Comparison of ENCODE assay signal across 8 cellular contexts in genomic region chr1:224182057-224182865, GRCh38. TPM values are rescaled to one million over a fixed set of nuclear protein-coding genes. Genes with fewer than 3 reads are reported as not detected.
DNase-seq lines count a peak whose midpoint lies in the region; ATAC-seq and TF ChIP-seq lines count a peak whose summit lies in the region.

No MANE protein-coding gene starts in this region.

- peak overlapping the region; percentile 69 for H2AFZ ChIP-seq in neural cell (ENCODE audit: low read depth, low read length)

- H4K20me1 ChIP-seq in neural cell (ENCODE audit: insufficient read depth), result no peaks in the 10 kb centered on the region

- DNase-seq in GM12864 (ENCODE audit: low read depth) (peak; percentile 81), aorta (no peak), H4 (ENCODE audit: low spot score) (no peak)
- peak; percentile 67 for DNase-seq in activated CD4-positive, alpha-beta T cell treated with anti-CD3 and anti-CD28 coated beads for 48 hours
- DNase-seq in effector memory CD4-positive, alpha-beta T cell, result peak; percentile 29 to 48 (median 43)

- peaks cover 21% of the 10 kb centered on the region for H3K36me3 ChIP-seq in KOPT-K1 (ENCODE audit: insufficient read depth, low read length)
- no peaks in the 10 kb centered on the region for H3K36me3 ChIP-seq in effector memory CD4-positive, alpha-beta T cell (ENCODE audit: control insufficient read depth, insufficient read depth, low read length)
- no peaks in the 10 kb centered on the region for H3K36me3 ChIP-seq in neural cell (ENCODE audit: insufficient read depth, low read length)
- no peaks in the 10 kb centered on the region for H3K36me3 ChIP-seq in aorta (ENCODE audit: control insufficient read depth in 1 of 2, insufficient read depth in 2 of 2, low read length in 1 of 2)

- H3K27me3 ChIP-seq in effector memory CD4-positive, alpha-beta T cell (replicated peaks; ENCODE audit: control insufficient read depth, insufficient read depth, low read length, poor library complexity, severe bottlenecking), result no peaks in the 10 kb centered on the region
- no peaks in the 10 kb centered on the region for H3K27me3 ChIP-seq in neural cell (ENCODE audit: insufficient read depth, low read depth, low read length)
- H3K27me3 ChIP-seq in aorta (ENCODE audit: control insufficient read depth in 1 of 2, insufficient read depth in 2 of 2, low read length in 1 of 2), result no peaks in the 10 kb centered on the region

- peak overlapping the region; percentile 76 for H3K4me2 ChIP-seq in neural cell (ENCODE audit: low read length)

- peak overlapping the region; percentile 95 for H3K9ac ChIP-seq in neural cell (ENCODE audit: low read length)

- TF ChIP-seq CTCF in GM12864 (IDR thresholded peaks at IDR 0.05; ENCODE audit: low read depth, low read length, missing control alignments), result no peak
- TF ChIP-seq CTCF in neural cell (IDR thresholded peaks at IDR 0.05; ENCODE audit: poor library complexity, severe bottlenecking), result no peak

- TF ChIP-seq EP300 in neural cell (conservative IDR thresholded peaks at IDR 0.05; ENCODE audit: poor library complexity, severe bottlenecking), result no peak

- ATAC-seq in GM21786 (IDR thresholded peaks at IDR 0.05; ENCODE audit: unreplicated experiment) (peak; percentile 42), aorta (ENCODE audit: low FRiP score) (no peak)

- 74 to 75% methylated on average over 22 of the region's 22 CpGs for WGBS in aorta, 2 donors

- peaks cover 34% of the 10 kb centered on the region for H3K79me2 ChIP-seq in neural cell (replicated peaks; ENCODE audit: insufficient read depth, low read length)

- intact Hi-C loops in aorta (cut with DNase I), result loop anchor here in 1 of 2 donors (5.0 kb wide), 1 partner anchor 65 kb away; no protein-coding TSS in a partner anchor

- H3K27ac ChIP-seq in KOPT-K1 (ENCODE audit: low read depth, low read length, poor library complexity, severe bottlenecking) (peak overlapping the region; percentile 87), neural cell (ENCODE audit: low read length) (peak overlapping the region; percentile 89), aorta (ENCODE audit: low read depth in 1 of 2, low read length in 2 of 2) (peak overlapping the region; percentile 34 to 88)
- peak overlapping the region; percentile 93 for H3K27ac ChIP-seq in effector memory CD4-positive, alpha-beta T cell (ENCODE audit: insufficient read depth, low read length, poor library complexity, severe bottlenecking)

- TF ChIP-seq RAD21 in neural cell (conservative IDR thresholded peaks at IDR 0.05), result no peak

- H3K9me3 ChIP-seq in KOPT-K1 (ENCODE audit: insufficient read depth, low read length, poor library complexity, severe bottlenecking), result no peaks in the 10 kb centered on the region
- no peaks in the 10 kb centered on the region for H3K9me3 ChIP-seq in effector memory CD4-positive, alpha-beta T cell (ENCODE audit: control insufficient read depth, low read length)
- H3K9me3 ChIP-seq in neural cell (ENCODE audit: low read length), result no peaks in the 10 kb centered on the region
- H3K9me3 ChIP-seq in aorta (ENCODE audit: control insufficient read depth, low read length), result no peaks in the 10 kb centered on the region

- H3K4me1 ChIP-seq in effector memory CD4-positive, alpha-beta T cell (ENCODE audit: control insufficient read depth, insufficient read depth, low read length, poor library complexity, severe bottlenecking), result peaks cover 24% of the 10 kb centered on the region
- no peaks in the 10 kb centered on the region for H3K4me1 ChIP-seq in aorta (ENCODE audit: control insufficient read depth in 1 of 2, insufficient read depth in 2 of 2, low read length in 2 of 2)

- no peaks in the 10 kb centered on the region for H3F3A ChIP-seq in neural cell (ENCODE audit: insufficient read depth, low read length, poor library complexity, severe bottlenecking)

- H3K4me3 ChIP-seq in GM12864 (ENCODE audit: low read depth, low read length), result peak overlapping the region; percentile 66
- H3K4me3 ChIP-seq in effector memory CD4-positive, alpha-beta T cell (ENCODE audit: insufficient read depth, low read depth, low read length, poor library complexity, severe bottlenecking), result peak overlapping the region; percentile 87
- peak overlapping the region; percentile 93 for H3K4me3 ChIP-seq in neural cell (ENCODE audit: low read length)
- peak overlapping the region; percentile 78 to 96 for H3K4me3 ChIP-seq in aorta (ENCODE audit: low read length in 2 of 2)

- H3K9me2 ChIP-seq in neural cell (ENCODE audit: insufficient read depth, low read length), result no peaks in the 10 kb centered on the region

TF ChIP-seq in neural cell, 6 proteins besides CTCF, POLR2A, EP300 and RAD21:
- no peak for TF ChIP-seq REST (IDR thresholded peaks at IDR 0.05; ENCODE audit: borderline replicate concordance)
- no peak for TF ChIP-seq EZH2 (IDR thresholded peaks at IDR 0.05; ENCODE audit: borderline replicate concordance, insufficient read depth, low read length, poor library complexity, severe bottlenecking)
- TF ChIP-seq POLR2AphosphoS5 (IDR thresholded peaks at IDR 0.05), result no peak
- TF ChIP-seq SMC3 (conservative IDR thresholded peaks at IDR 0.05; ENCODE audit: poor library complexity), result no peak
- TF ChIP-seq MXI1 (conservative IDR thresholded peaks at IDR 0.05; ENCODE audit: poor library complexity, severe bottlenecking), result no peak

RNA-seq across cellular contexts. Expression of gene DEGS1, which starts 0.8 kb away (rescaled TPM):
- polyA plus RNA-seq in neural cell (40.6 and 53.7 TPM in 2 replicates), aorta (10 to 100 TPM; 69.1 to 70.5 TPM)
- polyA minus RNA-seq in neural cell, result 44.7 and 52.1 TPM in 2 replicates
- total RNA-seq in aorta, result 10 to 100 TPM; 75.1 to 77.5 TPM
- 91.8 and 107 TPM in 2 replicates for total RNA-seq in H4 (2014; rRNA removed; shearing (Covaris generic))

Comparison
In these comparisons a context has a peak if more than half of its experiments do, and no peak if none do; other contexts are left out.
1. DNase-seq: peak in GM12864 (single experiment), activated CD4-positive, alpha-beta T cell treated with anti-CD3 and anti-CD28 coated beads for 48 hours (single experiment) and effector memory CD4-positive, alpha-beta T cell (3 of 3); none in aorta (0 of 2) and H4 (single experiment).
2. Peak in every context shown above with its lines, with median percentiles within 50 percentile points of each other: H3K4me3 ChIP-seq and H3K27ac ChIP-seq.